ENCODE assay signal across 15 cellular contexts in the genomic region with DNA sequence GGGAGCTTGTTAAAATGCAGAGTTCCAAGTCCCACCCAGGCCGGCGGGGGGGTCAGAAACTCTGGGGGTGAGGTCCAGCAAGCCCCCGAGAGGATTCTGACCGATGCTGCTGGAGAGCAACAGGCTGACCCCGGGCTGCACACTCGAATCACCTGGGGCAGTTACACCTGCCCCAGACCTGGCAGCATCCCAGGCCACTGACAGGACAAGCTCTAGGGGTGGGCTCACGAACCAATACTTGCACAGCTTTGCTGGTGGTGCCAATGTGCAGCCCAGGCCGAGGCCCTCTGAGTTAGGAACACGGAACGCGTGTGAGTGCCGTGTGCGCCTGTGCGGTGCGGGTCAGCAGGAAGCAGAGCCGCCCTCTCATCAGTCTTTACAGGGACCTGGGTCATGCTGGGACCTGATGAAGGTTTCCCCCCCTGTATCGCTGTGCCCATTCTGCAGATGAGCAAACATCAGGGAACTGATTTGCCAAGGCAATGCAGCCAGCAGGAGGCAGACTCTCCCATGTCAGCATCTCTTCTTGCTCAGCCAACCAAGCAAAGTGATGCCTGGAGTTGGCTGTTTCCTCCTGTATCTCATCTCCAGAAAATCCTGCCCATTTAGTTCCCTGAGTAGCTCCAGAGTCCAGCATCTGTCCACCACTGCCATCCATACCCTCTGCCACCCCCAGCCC. TPM values are rescaled to one million over a fixed set of nuclear protein-coding genes. Genes with fewer than 3 reads are reported as not detected.
DNase-seq lines count a peak whose midpoint lies in the region; ATAC-seq, FAIRE-seq and TF ChIP-seq lines count a peak whose summit lies in the region.
"Had no signal": no experiment of that assay in that cellular context is flagged by ENCODE, and none has a peak within 500 bp of the region (broad histone marks: within the 10 kb centered on the region; RNA-seq: fewer than 3 reads in every experiment).

No MANE protein-coding gene starts in this region.

- H2AFZ ChIP-seq in HCT116 (ENCODE audit: low read depth, low read length, poor library complexity, severe bottlenecking): no peak overlapping the region
- no peak overlapping the region for H2AFZ ChIP-seq in keratinocyte (ENCODE audit: control insufficient read depth, low read length)

- TF ChIP-seq RAD21 in HCT116 (IDR thresholded peaks at IDR 0.05; ENCODE audit: low read depth): 0 out of 2 replicates have a peak, but pooled peaks have one; percentile 11

- no peak overlapping the region for H4K8ac ChIP-seq in mesendoderm (ENCODE audit: low read depth, low read length)

- H3K27me3 ChIP-seq in DOHH2 (ENCODE audit: control insufficient read depth, low read length) (no peaks in the 10 kb centered on the region), HCT116 (ENCODE audit: insufficient read depth, low read length) (no peaks in the 10 kb centered on the region), keratinocyte (ENCODE audit: control insufficient read depth, extremely low read depth, insufficient read depth, low read length) (no peaks in the 10 kb centered on the region), mesendoderm (ENCODE audit: insufficient read depth, low read length, poor library complexity) (no peaks in the 10 kb centered on the region)

- TF ChIP-seq CTCF in DOHH2 (IDR thresholded peaks at IDR 0.05; ENCODE audit: low read depth, low read length, poor library complexity, severe bottlenecking): peak; percentile 25
- peak in 1 of 3 experiments; percentile 28; a peak in 1 of 6 replicates for TF ChIP-seq CTCF in HCT116 (IDR thresholded peaks at IDR 0.05 in 2 of 3, conservative IDR thresholded peaks at IDR 0.05 in 1 of 3; ENCODE audit: borderline replicate concordance in 1 of 3, insufficient read depth in 1 of 3, low read depth in 2 of 3, low read length in 2 of 3)
- peak in 2 of 3 experiments; percentile 28 to 47 for TF ChIP-seq CTCF in keratinocyte (optimal IDR thresholded peaks at IDR 0.05 in 1 of 3, IDR thresholded peaks at IDR 0.05 in 1 of 3, conservative IDR thresholded peaks at IDR 0.05 in 1 of 3; ENCODE audit: extremely low read depth in 1 of 3, insufficient read depth in 2 of 3, low read length in 3 of 3)

- H2AK5ac ChIP-seq in mesendoderm (ENCODE audit: low read length): no peak overlapping the region

- no peak overlapping the region for H3K27ac Mint-ChIP-seq in activated CD4-positive, alpha-beta memory T cell treated with anti-CD3 and anti-CD28 coated beads for 36 hours
- H3K27ac Mint-ChIP-seq: naive thymus-derived CD8-positive, alpha-beta T cell had no signal

- BruUV-seq in HCT116 (replicated peaks; lab: Mats Ljungman, UMichigan): no TSS peak

- H3K18ac ChIP-seq in mesendoderm (ENCODE audit: low read length): no peak overlapping the region

- RAD21 ChIA-PET in HCT116 (lab: Charles Lee; ENCODE audit: low non-redundant PET in 1 of 2, low total read pairs in 2 of 2, uncharacterized antibody in 2 of 2, unreplicated experiment in 2 of 2): no interaction called here

- H4K20me1 ChIP-seq in DOHH2 (ENCODE audit: control insufficient read depth, insufficient read depth, low read depth, low read length) (no peaks in the 10 kb centered on the region), HCT116 (ENCODE audit: insufficient read depth) (no peaks in the 10 kb centered on the region), keratinocyte (ENCODE audit: control insufficient read depth, extremely low read depth, insufficient read depth, low read length) (no peaks in the 10 kb centered on the region)

- CTCF ChIA-PET in HCT116 (lab: Charles Lee): no interaction called here
- CTCF ChIA-PET in activated CD4-positive, alpha-beta memory T cell treated with anti-CD3 and anti-CD28 coated beads for 36 hours (lab: Charles Lee): interaction anchor here (0.8 to 1.2 kb wide), 3 partner anchors 16 to 150 kb away, joined by 3 read pairs; a partner anchor contains a TSS

- ATAC-seq in HCT116: no peak
- no peak for ATAC-seq in GM21367 (IDR thresholded peaks at IDR 0.05; ENCODE audit: unreplicated experiment)
- ATAC-seq: gastrocnemius medialis; left cardiac atrium; naive thymus-derived CD8-positive, alpha-beta T cell had no signal

- H3K9ac ChIP-seq in HCT116 (ENCODE audit: low read length) (no peak overlapping the region), keratinocyte (ENCODE audit: control insufficient read depth, extremely low read depth, insufficient read depth, low read length) (no peak overlapping the region), mesendoderm (ENCODE audit: low read length) (no peak overlapping the region)

- peaks cover 6% of the 10 kb centered on the region for H3F3A ChIP-seq in DOHH2 (ENCODE audit: control insufficient read depth, insufficient read depth)

- H3K4me1 ChIP-seq in DOHH2 (ENCODE audit: control insufficient read depth, low read length): no peaks in the 10 kb centered on the region
- peaks cover 3 to 18% of the 10 kb centered on the region in 2 experiments for H3K4me1 ChIP-seq in HCT116 (ENCODE audit: control insufficient read depth in 1 of 2, insufficient read depth in 2 of 2, low read length in 2 of 2)
- no peaks in the 10 kb centered on the region for H3K4me1 ChIP-seq in keratinocyte (ENCODE audit: control insufficient read depth, extremely low read depth, insufficient read depth, low read length)
- no peaks in the 10 kb centered on the region for H3K4me1 ChIP-seq in mesendoderm (ENCODE audit: control insufficient read depth, low read depth, low read length)
- H3K4me1 ChIP-seq: gastrocnemius medialis had no signal

- POLR2A ChIA-PET in HCT116 (lab: Charles Lee): no interaction called here
- POLR2A ChIA-PET in activated CD4-positive, alpha-beta memory T cell treated with anti-CD3 and anti-CD28 coated beads for 36 hours (lab: Charles Lee): no interaction called here

- H3K9me3 ChIP-seq in DOHH2 (ENCODE audit: control insufficient read depth, insufficient read depth, low read length) (peaks cover 26% of the 10 kb centered on the region), HCT116 (ENCODE audit: control insufficient read depth in 1 of 2, insufficient read depth in 1 of 2, low read depth in 1 of 2, low read length in 2 of 2) (peaks cover 7 to 12% of the 10 kb centered on the region in 2 experiments; a peak in 2 of 4 replicates), keratinocyte (ENCODE audit: control insufficient read depth, low read depth, low read length) (peaks cover 7% of the 10 kb centered on the region)

- no peak overlapping the region for H2BK15ac ChIP-seq in mesendoderm (replicated peaks; ENCODE audit: low read depth)

- H3K23ac ChIP-seq in mesendoderm (ENCODE audit: low read length): no peak overlapping the region

- DNase-seq in HCT116 (ENCODE audit: low read depth, low spot score) (no peak), keratinocyte (ENCODE audit: low read depth, low spot score) (no peak), AG08395 (ENCODE audit: low spot score) (no peak), mesendoderm (no peak)
- DNase-seq in activated CD4-positive, alpha-beta memory T cell treated with anti-CD3 and anti-CD28 coated beads for 36 hours: peak; percentile 35
- DNase-seq: gastrocnemius medialis; left cardiac atrium; naive thymus-derived CD8-positive, alpha-beta T cell; NCI-H1436 treated with DMSO at 0.1 percent for 48 hours; substantia nigra had no signal

- H3K4me2 ChIP-seq in DOHH2 (ENCODE audit: low read length) (no peak overlapping the region), HCT116 (ENCODE audit: low read length) (no peak overlapping the region), keratinocyte (ENCODE audit: control insufficient read depth, extremely low read depth, insufficient read depth, low read depth, low read length) (no peak overlapping the region), mesendoderm (ENCODE audit: low read length) (no peak overlapping the region)

- H3K56ac ChIP-seq in mesendoderm (ENCODE audit: low read length): no peak overlapping the region

- no peak overlapping the region for H3K4ac ChIP-seq in mesendoderm (ENCODE audit: low read depth, low read length)

- no CpG with 5 or more reads among the region's 17 CpGs for WGBS in mesendoderm (ENCODE audit: extremely low coverage, insufficient coverage, low lambda C conversion rate)

- no peak overlapping the region for H2BK120ac ChIP-seq in mesendoderm (ENCODE audit: low read depth, low read length)

- no peak for FAIRE-seq in keratinocyte (lab: Jason Lieb, UNC)
- FAIRE-seq: GM19239, H54 had no signal

- H3K36me3 ChIP-seq in DOHH2 (ENCODE audit: control insufficient read depth, low read length) (no peaks in the 10 kb centered on the region), HCT116 (ENCODE audit: control insufficient read depth in 1 of 2, insufficient read depth in 2 of 2, low read length in 2 of 2) (no peaks in the 10 kb centered on the region), keratinocyte (ENCODE audit: control insufficient read depth in 2 of 2, extremely low read depth in 1 of 2, insufficient read depth in 2 of 2, low read length in 2 of 2) (no peaks in the 10 kb centered on the region), mesendoderm (ENCODE audit: control insufficient read depth, insufficient read depth, low read length) (no peaks in the 10 kb centered on the region)
- H3K36me3 ChIP-seq: gastrocnemius medialis had no signal

- intact Hi-C loops in HCT116 (cut with micrococcal nuclease): no loop called here
- intact Hi-C loops in activated CD4-positive, alpha-beta memory T cell treated with anti-CD3 and anti-CD28 coated beads for 36 hours (cut with micrococcal nuclease): no loop called here

- H3K27ac ChIP-seq in DOHH2 (ENCODE audit: low read depth, low read length) (no peak overlapping the region), HCT116 (ENCODE audit: low read depth, low read length) (no peak overlapping the region), keratinocyte (ENCODE audit: control insufficient read depth, insufficient read depth, low read length) (no peak overlapping the region), mesendoderm (ENCODE audit: low read depth, low read length) (no peak overlapping the region)
- H3K27ac ChIP-seq: gastrocnemius medialis, SK-N-MC had no signal

- H3K79me1 ChIP-seq in mesendoderm (ENCODE audit: low read length): no peaks in the 10 kb centered on the region

- no peaks in the 10 kb centered on the region for H3K9me2 ChIP-seq in DOHH2 (replicated peaks; ENCODE audit: control insufficient read depth, low read length)
- no peaks in the 10 kb centered on the region for H3K9me2 ChIP-seq in HCT116 (ENCODE audit: insufficient read depth)

- H2BK5ac ChIP-seq in mesendoderm (ENCODE audit: low read length): no peak overlapping the region

- no peaks in the 10 kb centered on the region for H3K27me3 Mint-ChIP-seq in activated CD4-positive, alpha-beta memory T cell treated with anti-CD3 and anti-CD28 coated beads for 36 hours

- no peaks in the 10 kb centered on the region for H3K9me1 ChIP-seq in keratinocyte (ENCODE audit: control insufficient read depth, extremely low read depth, insufficient read depth, low read length)

- H3K4me1 Mint-ChIP-seq in activated CD4-positive, alpha-beta memory T cell treated with anti-CD3 and anti-CD28 coated beads for 36 hours (ENCODE audit: low read depth): no peaks in the 10 kb centered on the region

- peaks cover 19% of the 10 kb centered on the region for H3K9me3 Mint-ChIP-seq in activated CD4-positive, alpha-beta memory T cell treated with anti-CD3 and anti-CD28 coated beads for 36 hours

- no peak overlapping the region for H3K4me3 ChIP-seq in DOHH2 (ENCODE audit: low read length)
- H3K4me3 ChIP-seq in HCT116 (replicated peaks in 1 of 2; ENCODE audit: low read depth in 1 of 2, low read length in 2 of 2): no peak overlapping the region
- no peak overlapping the region for H3K4me3 ChIP-seq in keratinocyte (ENCODE audit: control insufficient read depth in 2 of 3, extremely low read depth in 1 of 3, insufficient read depth in 2 of 3, low read depth in 1 of 3, low read length in 3 of 3)
- no peak overlapping the region for H3K4me3 ChIP-seq in mesendoderm (ENCODE audit: low read length)
- H3K4me3 ChIP-seq: gastrocnemius medialis, SK-N-MC had no signal

- peaks cover 7% of the 10 kb centered on the region for H3K36me3 Mint-ChIP-seq in activated CD4-positive, alpha-beta memory T cell treated with anti-CD3 and anti-CD28 coated beads for 36 hours

- no peak overlapping the region for H3K4me3 Mint-ChIP-seq in activated CD4-positive, alpha-beta memory T cell treated with anti-CD3 and anti-CD28 coated beads for 36 hours
- H3K4me3 Mint-ChIP-seq: naive thymus-derived CD8-positive, alpha-beta T cell had no signal

- H4K5ac ChIP-seq in mesendoderm (ENCODE audit: low read length): no peak overlapping the region

- TF ChIP-seq POLR2A in HCT116 (IDR thresholded peaks at IDR 0.05; ENCODE audit: borderline replicate concordance, extremely low read depth, insufficient read depth, insufficient read length): no peak

- dilution Hi-C loops in keratinocyte (cut with MboI; ENCODE audit: extremely low pct_ligation_motif_present, low sequenced_read_pairs): no loop called here

- no peaks in the 10 kb centered on the region for H3K79me2 ChIP-seq in DOHH2 (ENCODE audit: control insufficient read depth, low read length)
- no peaks in the 10 kb centered on the region for H3K79me2 ChIP-seq in HCT116 (ENCODE audit: insufficient read depth, low read length)
- no peaks in the 10 kb centered on the region for H3K79me2 ChIP-seq in keratinocyte (ENCODE audit: control insufficient read depth, insufficient read depth, low read length)
- H3K79me2 ChIP-seq in mesendoderm (ENCODE audit: control insufficient read depth, insufficient read depth, low read length): no peaks in the 10 kb centered on the region

RNA-seq across cellular contexts. Expression of a gene that starts 16.3 kb away (rescaled TPM):
- not detected for total RNA-seq in HCT116 (2021; ENCODE audit: unreplicated experiment)
- polyA plus RNA-seq in HCT116 (2012): not detected in 2 replicates
- not detected for total RNA-seq in activated CD4-positive, alpha-beta memory T cell treated with anti-CD3 and anti-CD28 coated beads for 36 hours
- not detected in 3 replicates for polyA plus RNA-seq in keratinocyte
- polyA plus RNA-seq in keratinocyte (2011; ENCODE audit: low read depth): not detected
- polyA plus RNA-seq in keratinocyte (2011; cell fraction: cytosol; rRNA removed): not detected in 2 replicates
- polyA plus RNA-seq in keratinocyte (2011; cell fraction: nucleus; rRNA removed): not detected in 2 replicates
- not detected in 2 replicates for polyA plus RNA-seq in keratinocyte (2012; ENCODE audit: low replicate concordance)
- polyA minus RNA-seq in keratinocyte: not detected in 3 replicates
- polyA minus RNA-seq in keratinocyte (2011; cell fraction: cytosol; rRNA and poly(A)+ RNA removed): not detected
- polyA minus RNA-seq in keratinocyte (2011; cell fraction: nucleus; rRNA and poly(A)+ RNA removed): not detected in 2 replicates
- 0.14 TPM for polyA plus RNA-seq in mesendoderm (2013, experiment 1 of 2)
- polyA plus RNA-seq in mesendoderm (2013, experiment 2 of 2): 0.13 TPM
- total RNA-seq: gastrocnemius medialis; naive thymus-derived CD8-positive, alpha-beta T cell had no signal
- polyA plus RNA-seq: naive thymus-derived CD8-positive, alpha-beta T cell had no signal

RNA-seq across cellular contexts. Expression of a gene that starts 43.3 kb away (rescaled TPM):
- not detected for total RNA-seq in HCT116 (2021; ENCODE audit: unreplicated experiment)
- polyA plus RNA-seq in HCT116 (2012): 0.05 and 0.10 TPM in 2 replicates
- not detected for total RNA-seq in activated CD4-positive, alpha-beta memory T cell treated with anti-CD3 and anti-CD28 coated beads for 36 hours
- polyA plus RNA-seq in keratinocyte: not detected in 3 replicates
- not detected for polyA plus RNA-seq in keratinocyte (2011; ENCODE audit: low read depth)
- not detected in 2 replicates for polyA plus RNA-seq in keratinocyte (2011; cell fraction: cytosol; rRNA removed)
- polyA plus RNA-seq in keratinocyte (2011; cell fraction: nucleus; rRNA removed): not detected in 2 replicates
- polyA plus RNA-seq in keratinocyte (2012; ENCODE audit: low replicate concordance): not detected in 2 replicates
- polyA minus RNA-seq in keratinocyte: not detected in 3 replicates
- polyA minus RNA-seq in keratinocyte (2011; cell fraction: cytosol; rRNA and poly(A)+ RNA removed): not detected
- polyA minus RNA-seq in keratinocyte (2011; cell fraction: nucleus; rRNA and poly(A)+ RNA removed): not detected in 2 replicates
- 0.03 TPM for polyA plus RNA-seq in mesendoderm (2013, experiment 1 of 2)
- polyA plus RNA-seq in mesendoderm (2013, experiment 2 of 2): not detected
- total RNA-seq: gastrocnemius medialis; left cardiac atrium; naive thymus-derived CD8-positive, alpha-beta T cell had no signal
- polyA plus RNA-seq: naive thymus-derived CD8-positive, alpha-beta T cell had no signal

RNA-seq across cellular contexts. Expression of a gene that starts 58.4 kb away (rescaled TPM):
- total RNA-seq in HCT116 (2021; ENCODE audit: unreplicated experiment): not detected
- polyA plus RNA-seq in HCT116 (2012): not detected in 2 replicates
- under 1 TPM; 0.05 to 0.07 TPM for total RNA-seq in activated CD4-positive, alpha-beta memory T cell treated with anti-CD3 and anti-CD28 coated beads for 36 hours
- polyA plus RNA-seq in keratinocyte: not detected in 3 replicates
- not detected for polyA plus RNA-seq in keratinocyte (2011; ENCODE audit: low read depth)
- polyA plus RNA-seq in keratinocyte (2011; cell fraction: cytosol; rRNA removed): not detected in 2 replicates
- not detected in 2 replicates for polyA plus RNA-seq in keratinocyte (2011; cell fraction: nucleus; rRNA removed)
- polyA plus RNA-seq in keratinocyte (2012; ENCODE audit: low replicate concordance): not detected in 2 replicates
- polyA minus RNA-seq in keratinocyte: not detected in 3 replicates
- not detected for polyA minus RNA-seq in keratinocyte (2011; cell fraction: cytosol; rRNA and poly(A)+ RNA removed)
- polyA minus RNA-seq in keratinocyte (2011; cell fraction: nucleus; rRNA and poly(A)+ RNA removed): not detected in 2 replicates
- 0.32 TPM for polyA plus RNA-seq in mesendoderm (2013, experiment 1 of 2)
- polyA plus RNA-seq in mesendoderm (2013, experiment 2 of 2): 0.29 TPM
